ENCODE assay signal across 9 cellular contexts in genomic region chr1:181043025-181043880, GRCh38. TPM values are rescaled to one million over a fixed set of nuclear protein-coding genes. Genes with fewer than 3 reads are reported as not detected.
DNase-seq lines count a peak whose midpoint lies in the region; TF ChIP-seq lines count a peak whose summit lies in the region.
"Had no signal": no experiment of that assay in that cellular context is flagged by ENCODE, and none has a peak within 500 bp of the region (broad histone marks: within the 10 kb centered on the region; RNA-seq: fewer than 3 reads in every experiment).

No MANE protein-coding gene starts in this region.

- peaks cover 54% of the 10 kb centered on the region for H3K4me1 Mint-ChIP-seq in activated T-cell treated with anti-CD3 and anti-CD28 coated beads, Interleukin-2, amount 50 U/mL, for 24 hours (ENCODE audit: low read depth)

- H3K4me3 ChIP-seq in colonic mucosa (no peak overlapping the region), thymus (ENCODE audit: low read length) (no peak overlapping the region)

- H3K36me3 Mint-ChIP-seq in activated T-cell treated with anti-CD3 and anti-CD28 coated beads, Interleukin-2, amount 50 U/mL, for 24 hours (ENCODE audit: low read depth), result peaks cover 39% of the 10 kb centered on the region

- 72% methylated on average over 5 of the region's 5 CpGs for WGBS in thymus

- no peaks in the 10 kb centered on the region for H3K27me3 Mint-ChIP-seq in activated T-cell treated with anti-CD3 and anti-CD28 coated beads, Interleukin-2, amount 50 U/mL, for 24 hours

- H3K36me3 ChIP-seq in colonic mucosa, result no peaks in the 10 kb centered on the region
- H3K36me3 ChIP-seq in thymus (ENCODE audit: control insufficient read depth, insufficient read depth), result peaks cover 9% of the 10 kb centered on the region

- no peaks in the 10 kb centered on the region for H3K9me3 ChIP-seq in colonic mucosa
- H3K9me3 ChIP-seq in thymus (ENCODE audit: control insufficient read depth), result no peaks in the 10 kb centered on the region

- no peak for DNase-seq in activated T-cell treated with anti-CD3 and anti-CD28 coated beads, Interleukin-2, amount 50 U/mL, for 24 hours
- DNase-seq in activated T-cell treated with anti-CD3 and anti-CD28 coated beads for 4 hours, result no peak
- DNase-seq in NCI-H460 (ENCODE audit: extremely low read depth, low read depth), result peak; percentile 26
- DNase-seq in colonic mucosa, result peak; percentile 82
- DNase-seq in HUDEP-2 (lab: John Stamatoyannopoulos, UW; ENCODE audit: unreplicated experiment in 76 of 76), result no peak
- DNase-seq in NCI-H2081 (lab: John Stamatoyannopoulos, UW), result no peak
- no peak for DNase-seq in GM13977 (ENCODE audit: low spot score)
- DNase-seq: left cardiac atrium had no signal

- H3K4me1 ChIP-seq in colonic mucosa (peaks cover 3% of the 10 kb centered on the region), thymus (ENCODE audit: control insufficient read depth, insufficient read depth, low read length) (peaks cover 2% of the 10 kb centered on the region)

- H3K27me3 ChIP-seq in colonic mucosa (no peaks in the 10 kb centered on the region), thymus (ENCODE audit: control insufficient read depth, insufficient read depth) (no peaks in the 10 kb centered on the region)

- intact Hi-C loops in colonic mucosa (cut with DNase I), result loop anchor here (5.0 kb wide), 1 partner anchor 44 kb away; the partner anchor contains the start of gene IER5

- TF ChIP-seq CTCF in colonic mucosa (IDR thresholded peaks at IDR 0.05) (no peak), GM13977 (IDR thresholded peaks at IDR 0.05; ENCODE audit: extremely low read depth, insufficient read depth, missing control alignments) (no peak)

- in situ Hi-C loops in GM13977 (cut with MboI; ENCODE audit: low pct_unique_long_range_greater_than_20kb, low sequenced_read_pairs, unreplicated experiment), result no loop called here

- no peak overlapping the region for H3K4me3 Mint-ChIP-seq in activated T-cell treated with anti-CD3 and anti-CD28 coated beads, Interleukin-2, amount 50 U/mL, for 24 hours

- H3K9me3 Mint-ChIP-seq in activated T-cell treated with anti-CD3 and anti-CD28 coated beads, Interleukin-2, amount 50 U/mL, for 24 hours, result no peaks in the 10 kb centered on the region

- H3K27ac ChIP-seq in colonic mucosa (peak overlapping the region; percentile 58), thymus (ENCODE audit: low read depth) (peak overlapping the region; percentile 13)

- peak overlapping the region; percentile 72 for H3K27ac Mint-ChIP-seq in activated T-cell treated with anti-CD3 and anti-CD28 coated beads, Interleukin-2, amount 50 U/mL, for 24 hours

- peak overlapping the region in 1 of 2 donors; percentile 28 for H3K9ac ChIP-seq in colonic mucosa (ENCODE audit: low read depth in 2 of 2, low read length in 2 of 2)

RNA-seq across cellular contexts. Expression of gene MR1, which starts 9.5 kb away (rescaled TPM):
- 10.0 and 11.5 TPM in 2 replicates for total RNA-seq in NCI-H460 (2014; rRNA removed; shearing (Covaris generic))
- 2.3 and 10.4 TPM in 2 replicates for polyA plus RNA-seq in NCI-H460 (2014; cell fraction: nucleus; rRNA removed)
- 1 to 10 TPM; 3.0 to 8.7 TPM for total RNA-seq in colonic mucosa
- 12.0 TPM for polyA plus RNA-seq in thymus

RNA-seq across cellular contexts. Expression of gene STX6, which starts 20.6 kb away (rescaled TPM):
- 29.1 and 32.4 TPM in 2 replicates for total RNA-seq in NCI-H460 (2014; rRNA removed; shearing (Covaris generic))
- 17.2 and 24.8 TPM in 2 replicates for polyA plus RNA-seq in NCI-H460 (2014; cell fraction: nucleus; rRNA removed)
- total RNA-seq in colonic mucosa, result 10 to 100 TPM; 16.1 to 19.3 TPM
- polyA plus RNA-seq in thymus, result 19.3 TPM

RNA-seq across cellular contexts. Expression of gene IER5, which starts 45.2 kb away (rescaled TPM):
- total RNA-seq in NCI-H460 (2014; rRNA removed; shearing (Covaris generic)), result 29.6 and 35.8 TPM in 2 replicates
- 25.4 and 26.6 TPM in 2 replicates for polyA plus RNA-seq in NCI-H460 (2014; cell fraction: nucleus; rRNA removed)
- total RNA-seq in colonic mucosa, result 10 to 100 TPM; 19.6 to 20.1 TPM
- polyA plus RNA-seq in thymus, result 19.3 TPM

Comparison
In these comparisons a context has a peak if more than half of its experiments do, and no peak if none do; other contexts are left out.
1. DNase-seq: peak in NCI-H460 (single experiment) and colonic mucosa (single experiment); none in activated T-cell treated with anti-CD3 and anti-CD28 coated beads, Interleukin-2, amount 50 U/mL, for 24 hours (single experiment), activated T-cell treated with anti-CD3 and anti-CD28 coated beads for 4 hours (single experiment), HUDEP-2 (0 of 76), NCI-H2081 (0 of 2) and GM13977 (single experiment).